20 cellular contexts compared by ENCODE assay signal in the genomic region with DNA sequence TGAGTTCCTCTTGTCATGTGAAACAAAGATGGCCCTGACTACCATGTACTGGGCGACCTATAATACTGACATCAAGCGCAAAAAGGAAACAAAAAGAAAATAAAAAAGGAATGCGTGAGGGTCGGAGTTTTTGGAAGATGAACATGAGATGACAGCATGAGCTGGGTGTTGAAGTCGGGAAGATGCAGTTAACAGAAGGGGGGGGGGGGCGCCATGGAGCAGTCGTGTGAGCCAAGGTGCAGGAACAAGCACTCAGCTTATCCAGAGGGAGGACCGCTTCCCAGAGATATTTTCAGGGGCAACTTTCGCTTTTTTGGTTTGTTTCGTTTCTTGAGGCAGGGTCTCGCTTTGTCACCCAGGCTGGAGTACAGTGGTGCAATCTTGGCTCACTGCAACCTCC.
DNase-seq lines count a peak whose midpoint lies in the region; ATAC-seq and TF ChIP-seq lines count a peak whose summit lies in the region.
"Had no signal": no experiment of that assay in that cellular context is flagged by ENCODE, and none has a peak within 500 bp of the region (broad histone marks: within the 10 kb centered on the region; RNA-seq: fewer than 3 reads in every experiment).

No MANE protein-coding gene starts in this region.

- H4K20me1 ChIP-seq in Loucy (ENCODE audit: insufficient read depth, low read length, poor library complexity, severe bottlenecking) (no peaks in the 10 kb centered on the region), neural progenitor cell (ENCODE audit: low read depth) (peaks cover 4% of the 10 kb centered on the region)

- no peak overlapping the region for H3K27ac ChIP-seq in neural progenitor cell
- H3K27ac ChIP-seq: PC-9, thyroid gland had no signal

- H3K9ac ChIP-seq in Loucy (ENCODE audit: low read depth, low read length, poor library complexity, severe bottlenecking) (no peak overlapping the region), neural progenitor cell (no peak overlapping the region)

- H3K27me3 ChIP-seq in Loucy (ENCODE audit: insufficient read depth, low read length, poor library complexity, severe bottlenecking) (no peaks in the 10 kb centered on the region), neural progenitor cell (no peaks in the 10 kb centered on the region)
- H3K27me3 ChIP-seq: thyroid gland had no signal

- H3K9me2 ChIP-seq in Loucy (replicated peaks; ENCODE audit: low read depth, low read length): no peaks in the 10 kb centered on the region

- H2AFZ ChIP-seq in Loucy (ENCODE audit: low read length): no peak overlapping the region
- H2AFZ ChIP-seq in neural progenitor cell (replicated peaks): no peak overlapping the region
- H2AFZ ChIP-seq: PC-9 had no signal

- no peaks in the 10 kb centered on the region for H3K4me1 ChIP-seq in Loucy (ENCODE audit: insufficient read depth, low read length, poor library complexity, severe bottlenecking)
- H3K4me1 ChIP-seq in neural progenitor cell: peaks cover 30% of the 10 kb centered on the region

- TF ChIP-seq CTCF in GM10266 (IDR thresholded peaks at IDR 0.05; ENCODE audit: control insufficient read depth, insufficient read depth, low read depth, missing control alignments) (peak; percentile 20), Loucy (conservative IDR thresholded peaks at IDR 0.05; ENCODE audit: low read length) (peak; percentile 76), neural progenitor cell (IDR thresholded peaks at IDR 0.05) (peak; percentile 54)

- H3K9me3 ChIP-seq in Loucy (ENCODE audit: insufficient read depth, low read depth, low read length): no peaks in the 10 kb centered on the region
- no peaks in the 10 kb centered on the region for H3K9me3 ChIP-seq in neural progenitor cell (ENCODE audit: low read depth)
- H3K9me3 ChIP-seq: thyroid gland had no signal

- H3F3A ChIP-seq in Loucy (ENCODE audit: low read depth): no peaks in the 10 kb centered on the region
- peaks cover 13% of the 10 kb centered on the region for H3F3A ChIP-seq in neural progenitor cell (ENCODE audit: low read depth)

- no peak overlapping the region for H3K4me2 ChIP-seq in Loucy (ENCODE audit: low read depth, low read length, poor library complexity, severe bottlenecking)
- H3K4me2 ChIP-seq in neural progenitor cell: peak overlapping the region; percentile 52
- H3K4me2 ChIP-seq: PC-9 had no signal

- no peak overlapping the region for H3K4me3 Mint-ChIP-seq in neural progenitor cell
- H3K4me3 Mint-ChIP-seq: activated naive CD8-positive, alpha-beta T cell treated with anti-CD3 and anti-CD28 coated beads, Interleukin-2, amount 50 U/mL, for 24 hours; naive thymus-derived CD4-positive, alpha-beta T cell had no signal

- H3K36me3 Mint-ChIP-seq in neural progenitor cell: peaks cover 3% of the 10 kb centered on the region
- H3K36me3 Mint-ChIP-seq: naive thymus-derived CD4-positive, alpha-beta T cell had no signal

- no peak for DNase-seq in GM10266 (ENCODE audit: extremely low spot score)
- DNase-seq in ecto neural progenitor cell (ENCODE audit: low spot score): peak; percentile 54
- DNase-seq in neural progenitor cell (ENCODE audit: low spot score): peak; percentile 37
- DNase-seq in NCI-H748 treated with DMSO at 0.1 percent for 48 hours (lab: John Stamatoyannopoulos, UW): no peak
- DNase-seq in RPMI8226: no peak
- DNase-seq: activated CD4-positive, alpha-beta T cell treated with anti-CD3 and anti-CD28 coated beads for 48 hours; activated naive CD8-positive, alpha-beta T cell treated with anti-CD3 and anti-CD28 coated beads, Interleukin-2, amount 50 U/mL, for 24 hours; activated T-cell treated with anti-CD3 and anti-CD28 coated beads, Interleukin-2, amount 50 U/mL, for 1 hour; C1 segment of cervical spinal cord; cerebellar nuclear complex; EL; naive thymus-derived CD4-positive, alpha-beta T cell; NCI-H1048; PC-9; right cardiac atrium; stimulated activated CD4-positive, alpha-beta T cell treated with anti-CD3 and anti-CD28 coated beads, Interleukin-2, amount 100 ng/mL, for 48 hours; thyroid gland had no signal

- ATAC-seq in activated CD4-positive, CD25-positive, alpha-beta regulatory T cell treated with anti-CD3 and anti-CD28 coated beads, Interleukin-2, amount 50 U/mL, for 24 hours: no peak
- ATAC-seq in GM21515 (IDR thresholded peaks at IDR 0.05; ENCODE audit: unreplicated experiment): no peak
- ATAC-seq: activated naive CD8-positive, alpha-beta T cell treated with anti-CD3 and anti-CD28 coated beads, Interleukin-2, amount 50 U/mL, for 24 hours; naive thymus-derived CD4-positive, alpha-beta T cell; right cardiac atrium had no signal

- H3K79me2 ChIP-seq in Loucy (ENCODE audit: insufficient read depth, low read length) (no peaks in the 10 kb centered on the region), neural progenitor cell (ENCODE audit: low read depth) (no peaks in the 10 kb centered on the region)

- H3K27ac Mint-ChIP-seq in neural progenitor cell: no peak overlapping the region
- H3K27ac Mint-ChIP-seq: activated naive CD8-positive, alpha-beta T cell treated with anti-CD3 and anti-CD28 coated beads, Interleukin-2, amount 50 U/mL, for 24 hours; naive thymus-derived CD4-positive, alpha-beta T cell had no signal

- H3K36me3 ChIP-seq in Loucy (ENCODE audit: insufficient read depth, low read length): no peaks in the 10 kb centered on the region
- H3K36me3 ChIP-seq in neural progenitor cell: no peaks in the 10 kb centered on the region
- H3K36me3 ChIP-seq: thyroid gland had no signal

- H3K27me3 Mint-ChIP-seq in neural progenitor cell (ENCODE audit: insufficient read depth, low read depth): peaks cover 3% of the 10 kb centered on the region
- H3K27me3 Mint-ChIP-seq: activated naive CD8-positive, alpha-beta T cell treated with anti-CD3 and anti-CD28 coated beads, Interleukin-2, amount 50 U/mL, for 24 hours had no signal

- peaks cover 47% of the 10 kb centered on the region for H3K4me1 Mint-ChIP-seq in neural progenitor cell
- H3K4me1 Mint-ChIP-seq: activated naive CD8-positive, alpha-beta T cell treated with anti-CD3 and anti-CD28 coated beads, Interleukin-2, amount 50 U/mL, for 24 hours; naive thymus-derived CD4-positive, alpha-beta T cell had no signal

- no peaks in the 10 kb centered on the region for H3K9me3 Mint-ChIP-seq in neural progenitor cell
- H3K9me3 Mint-ChIP-seq: activated naive CD8-positive, alpha-beta T cell treated with anti-CD3 and anti-CD28 coated beads, Interleukin-2, amount 50 U/mL, for 24 hours had no signal

- H3K4me3 ChIP-seq in Loucy (ENCODE audit: low read length, poor library complexity, severe bottlenecking) (no peak overlapping the region), neural progenitor cell (no peak overlapping the region)
- H3K4me3 ChIP-seq: PC-9, thyroid gland had no signal

Comparison
In these comparisons a context has a peak if more than half of its experiments do, and no peak if none do; other contexts are left out.
1. DNase-seq: peak in ecto neural progenitor cell (single experiment) and neural progenitor cell (single experiment); none in GM10266 (single experiment), NCI-H748 treated with DMSO at 0.1 percent for 48 hours (single experiment) and RPMI8226 (single experiment).
2. CTCF ChIP-seq: peak in every context shown above with its lines; median percentile 76 in Loucy; 54 in neural progenitor cell; 20 in GM10266.